In the genomic region with DNA sequence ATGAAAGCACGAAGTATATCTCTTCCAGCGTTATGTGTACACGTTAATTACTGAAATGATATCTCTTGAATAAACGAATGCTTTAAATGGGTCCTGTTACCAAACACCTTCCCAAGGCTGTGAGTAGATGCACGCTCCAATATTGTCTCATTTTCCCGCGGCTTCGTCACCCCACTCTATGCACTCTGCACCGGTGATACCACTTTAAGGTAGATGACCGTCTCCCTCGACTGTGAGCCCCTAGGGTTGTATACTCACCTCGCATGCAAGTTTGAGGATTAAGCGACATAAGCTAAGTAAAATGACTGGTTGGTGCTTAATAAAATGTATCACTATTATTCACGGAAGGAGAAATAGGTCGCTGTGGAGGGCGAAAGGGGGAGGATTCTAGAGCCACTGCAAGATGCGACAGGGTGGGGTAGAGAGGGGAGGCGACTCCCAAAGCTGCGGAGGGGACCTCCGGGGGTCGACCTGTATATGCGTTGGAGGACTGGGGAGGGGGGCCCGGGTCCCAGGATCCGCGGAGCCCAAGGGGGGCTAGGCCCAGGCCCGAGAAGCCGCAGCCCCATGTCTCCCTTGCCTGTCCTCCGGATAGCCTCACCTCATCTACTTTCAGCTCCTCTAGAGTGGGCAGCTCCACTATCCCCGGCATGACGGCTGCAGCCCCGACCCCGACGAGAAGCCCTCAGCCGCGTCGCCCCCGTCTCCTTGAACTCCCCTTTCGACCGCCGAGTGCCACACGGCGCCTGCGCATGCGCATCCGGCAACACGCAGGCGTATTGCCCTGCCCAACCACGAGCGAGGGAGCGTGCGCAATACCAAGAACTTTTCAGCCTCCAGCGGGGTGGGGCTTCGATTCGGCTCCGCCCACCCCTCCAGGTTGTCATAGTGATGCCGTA, we compare ENCODE assay signal across 8 cellular contexts. TPM values are rescaled to one million over a fixed set of nuclear protein-coding genes. Genes with fewer than 3 reads are reported as not detected.
DNase-seq lines count a peak whose midpoint lies in the region; ATAC-seq and TF ChIP-seq lines count a peak whose summit lies in the region.

MORN5 (plus strand) TSS at position 883 of the 899 bp plus-strand sequence. CDS start 65 bp downstream, outside the sequence.
NDUFA8 (minus strand) TSS at position 754 of the 899 bp plus-strand sequence; CDS start at position 652, 102 bp downstream.

- ATAC-seq in CD8-positive, alpha-beta T cell: peak; percentile 96
- peak; percentile 93 for ATAC-seq in GM19455 (IDR thresholded peaks at IDR 0.05; ENCODE audit: unreplicated experiment)

- H3K36me3 Mint-ChIP-seq in CD8-positive, alpha-beta T cell: peaks cover 15% of the 10 kb centered on the region
- H3K36me3 Mint-ChIP-seq in activated CD4-positive, alpha-beta memory T cell treated with anti-CD3 and anti-CD28 coated beads, Interleukin-2, amount 10 ng/mL, durations not matched to agents 7 days and 5 days (ENCODE audit: low read depth): peaks cover 5% of the 10 kb centered on the region

- peaks cover 6% of the 10 kb centered on the region for H3K9me3 Mint-ChIP-seq in CD8-positive, alpha-beta T cell
- H3K9me3 Mint-ChIP-seq in activated CD4-positive, alpha-beta memory T cell treated with anti-CD3 and anti-CD28 coated beads, Interleukin-2, amount 10 ng/mL, durations not matched to agents 7 days and 5 days: peaks cover 5% of the 10 kb centered on the region

- DNase-seq in CD8-positive, alpha-beta T cell: peak; percentile 90 to 97 (median 94)
- DNase-seq in HK-2 (ENCODE audit: unreplicated experiment): peak; percentile 96
- DNase-seq in NCI-H82 treated with DMSO at 0.1 percent for 48 hours (lab: John Stamatoyannopoulos, UW; ENCODE audit: unreplicated experiment): peak; percentile 83
- DNase-seq in activated CD4-positive, alpha-beta memory T cell treated with anti-CD3 and anti-CD28 coated beads, Interleukin-2, amount 10 ng/mL, durations not matched to agents 7 days and 5 days: peak; percentile 96
- peak; percentile 98 for DNase-seq in ecto neural progenitor cell (ENCODE audit: low spot score)
- DNase-seq in lower leg skin (ENCODE audit: low spot score in 2 of 2): peak; percentile 94 to 99
- peak; percentile 94 to 96 for DNase-seq in stimulated activated CD4-positive, alpha-beta T cell treated with anti-CD3 and anti-CD28 coated beads, Interleukin-4, amount 100 ng/mL, for 4 hours

- CTCF ChIA-PET in CD8-positive, alpha-beta T cell (lab: Charles Lee): interaction anchor here (0.7 to 2.6 kb wide), 2 partner anchors 38 to 60 kb away, joined by 3 to 13 read pairs; no protein-coding TSS in a partner anchor
- CTCF ChIA-PET in activated CD4-positive, alpha-beta memory T cell treated with anti-CD3 and anti-CD28 coated beads, Interleukin-2, amount 10 ng/mL, durations not matched to agents 7 days and 5 days (lab: Charles Lee): interaction anchor here (1.0 to 2.2 kb wide), 3 partner anchors 14 to 192 kb away, joined by 4 to 7 read pairs (median 7); no protein-coding TSS in a partner anchor

- peak within 1 kb of the TSS; percentile 99 for H3K4me3 Mint-ChIP-seq in CD8-positive, alpha-beta T cell
- peak within 1 kb of the TSS; percentile 97 for H3K4me3 Mint-ChIP-seq in activated CD4-positive, alpha-beta memory T cell treated with anti-CD3 and anti-CD28 coated beads, Interleukin-2, amount 10 ng/mL, durations not matched to agents 7 days and 5 days

- POLR2A ChIA-PET in CD8-positive, alpha-beta T cell (lab: Charles Lee): no interaction called here
- POLR2A ChIA-PET in activated CD4-positive, alpha-beta memory T cell treated with anti-CD3 and anti-CD28 coated beads, Interleukin-2, amount 10 ng/mL, durations not matched to agents 7 days and 5 days (lab: Charles Lee): interaction anchor here (1.4 to 2.5 kb wide), 3 partner anchors 17 to 105 kb away, joined by 3 to 14 read pairs (median 3); partner anchors contain the start of genes MRRF and RBM18

- intact Hi-C loops in CD8-positive, alpha-beta T cell (cut with DNase I, micrococcal nuclease): loop anchor here (1.0 to 10.0 kb wide), 6 partner anchors 66 to 1110 kb away; partner anchors contain the start of genes MRRF (in 2 of the 2), PDCL (in 2 of the 2), RBM18 (in 2 of the 2) and STRBP (in 2 of the 2)
- intact Hi-C loops in lower leg skin (cut with DNase I; ENCODE audit: low total_unique reads): no loop called here

- peaks cover 14% of the 10 kb centered on the region for H3K27me3 Mint-ChIP-seq in CD8-positive, alpha-beta T cell (ENCODE audit: low read depth)
- H3K27me3 Mint-ChIP-seq in activated CD4-positive, alpha-beta memory T cell treated with anti-CD3 and anti-CD28 coated beads, Interleukin-2, amount 10 ng/mL, durations not matched to agents 7 days and 5 days: peaks cover 22% of the 10 kb centered on the region

- peak within 1 kb of the TSS; percentile 74 for H3K27ac ChIP-seq in CD8-positive, alpha-beta T cell (ENCODE audit: low read depth, low read length)

- H3K27me3 ChIP-seq in CD8-positive, alpha-beta T cell (ENCODE audit: insufficient read depth, low read length): no peaks in the 10 kb centered on the region

- no peak for TF ChIP-seq CTCF in CD8-positive, alpha-beta T cell (IDR thresholded peaks at IDR 0.05)
- TF ChIP-seq CTCF in lower leg skin (IDR thresholded peaks at IDR 0.05): no peak

- peaks cover 42% of the 10 kb centered on the region for H3K4me1 Mint-ChIP-seq in CD8-positive, alpha-beta T cell (ENCODE audit: low read depth)
- peaks cover 26% of the 10 kb centered on the region for H3K4me1 Mint-ChIP-seq in activated CD4-positive, alpha-beta memory T cell treated with anti-CD3 and anti-CD28 coated beads, Interleukin-2, amount 10 ng/mL, durations not matched to agents 7 days and 5 days

- TF ChIP-seq POLR2A in lower leg skin (IDR thresholded peaks at IDR 0.05): peak in 1 of 2 donors; percentile 33

- peak within 1 kb of the TSS; percentile 98 for H3K27ac Mint-ChIP-seq in CD8-positive, alpha-beta T cell
- H3K27ac Mint-ChIP-seq in activated CD4-positive, alpha-beta memory T cell treated with anti-CD3 and anti-CD28 coated beads, Interleukin-2, amount 10 ng/mL, durations not matched to agents 7 days and 5 days: peak within 1 kb of the TSS; percentile 84

- H3K4me1 ChIP-seq in CD8-positive, alpha-beta T cell (ENCODE audit: insufficient read depth, low read length): peaks cover 27% of the 10 kb centered on the region

- no peaks in the 10 kb centered on the region for H3K9me3 ChIP-seq in CD8-positive, alpha-beta T cell (ENCODE audit: low read length)

- peak within 1 kb of the TSS; percentile 68 for H3K4me3 ChIP-seq in CD8-positive, alpha-beta T cell (ENCODE audit: low read depth, low read length)
- peak within 1 kb of the TSS; percentile 90 for H3K4me3 ChIP-seq in lower leg skin (ENCODE audit: low read depth, poor library complexity, severe bottlenecking)

- no peaks in the 10 kb centered on the region for H3K36me3 ChIP-seq in CD8-positive, alpha-beta T cell (ENCODE audit: insufficient read depth, low read length)

- 1% methylated on average over 38 to 54 of the region's 56 CpGs for WGBS in lower leg skin, 2 donors

RNA-seq across cellular contexts. Expression of gene MORN5, which starts in this region (rescaled TPM):
- not detected for total RNA-seq in CD8-positive, alpha-beta T cell
- total RNA-seq in activated CD4-positive, alpha-beta memory T cell treated with anti-CD3 and anti-CD28 coated beads, Interleukin-2, amount 10 ng/mL, durations not matched to agents 7 days and 5 days: not detected
- not detected for total RNA-seq in lower leg skin

RNA-seq across cellular contexts. Expression of gene NDUFA8, which starts in this region (rescaled TPM):
- total RNA-seq in CD8-positive, alpha-beta T cell: 1 to 10 TPM; 5.7 to 7.0 TPM
- 10 to 100 TPM; 36.1 to 37.0 TPM for total RNA-seq in activated CD4-positive, alpha-beta memory T cell treated with anti-CD3 and anti-CD28 coated beads, Interleukin-2, amount 10 ng/mL, durations not matched to agents 7 days and 5 days
- total RNA-seq in lower leg skin: 10 to 100 TPM; 17.2 to 33.8 (median 28.9) TPM

Comparison
In these comparisons a context has a peak if more than half of its experiments do, and no peak if none do; other contexts are left out.
1. Peak in every context shown above with its lines: DNase-seq, ATAC-seq, H3K4me3 ChIP-seq and H3K27ac ChIP-seq.